19 cellular contexts compared by ENCODE assay signal in genomic region chr7:13198741-13199140, GRCh38.
DNase-seq lines count a peak whose midpoint lies in the region; ATAC-seq and TF ChIP-seq lines count a peak whose summit lies in the region.
"Had no signal": no experiment of that assay in that cellular context is flagged by ENCODE, and none has a peak within 500 bp of the region (broad histone marks: within the 10 kb centered on the region; RNA-seq: fewer than 3 reads in every experiment).

No MANE protein-coding gene starts in this region.

- intact Hi-C loops in body of pancreas (cut with DNase I): no loop called here

- ATAC-seq in foreskin keratinocyte (peak; percentile 81), body of pancreas (no peak)

- CTCF ChIA-PET in activated CD4-positive, alpha-beta memory T cell treated with anti-CD3 and anti-CD28 coated beads, Interleukin-2, amount 10 ng/mL, durations not matched to agents 7 days and 5 days (lab: Charles Lee): interaction anchor here (1.1 to 1.6 kb wide), 3 partner anchors 15 to 513 kb away, joined by 3 to 4 read pairs (median 4); no protein-coding TSS in a partner anchor

- no peaks in the 10 kb centered on the region for H3K36me3 Mint-ChIP-seq in HFFc6 (ENCODE audit: low read depth)
- H3K36me3 Mint-ChIP-seq in activated CD4-positive, alpha-beta memory T cell treated with anti-CD3 and anti-CD28 coated beads, Interleukin-2, amount 10 ng/mL, durations not matched to agents 7 days and 5 days (ENCODE audit: low read depth): no peaks in the 10 kb centered on the region
- H3K36me3 Mint-ChIP-seq: CD8-positive, alpha-beta memory T cell had no signal

- 71 to 78% methylated on average over 2 of the region's 2 CpGs for WGBS in body of pancreas, 2 donors

- H3K4me1 Mint-ChIP-seq in HFFc6 (ENCODE audit: low read depth): peaks cover 40% of the 10 kb centered on the region
- no peaks in the 10 kb centered on the region for H3K4me1 Mint-ChIP-seq in activated CD4-positive, alpha-beta memory T cell treated with anti-CD3 and anti-CD28 coated beads, Interleukin-2, amount 10 ng/mL, durations not matched to agents 7 days and 5 days
- H3K4me1 Mint-ChIP-seq: CD8-positive, alpha-beta memory T cell had no signal

- no peak for TF ChIP-seq POLR2A in body of pancreas (IDR thresholded peaks at IDR 0.05)

- no peaks in the 10 kb centered on the region for H3K27me3 ChIP-seq in foreskin keratinocyte
- no peaks in the 10 kb centered on the region for H3K27me3 ChIP-seq in body of pancreas
- H3K27me3 ChIP-seq: BLaER1 had no signal

- POLR2A ChIA-PET in activated CD4-positive, alpha-beta memory T cell treated with anti-CD3 and anti-CD28 coated beads, Interleukin-2, amount 10 ng/mL, durations not matched to agents 7 days and 5 days (lab: Charles Lee): no interaction called here

- H3K4me3 Mint-ChIP-seq in HFFc6: peak overlapping the region; percentile 47
- no peak overlapping the region for H3K4me3 Mint-ChIP-seq in activated CD4-positive, alpha-beta memory T cell treated with anti-CD3 and anti-CD28 coated beads, Interleukin-2, amount 10 ng/mL, durations not matched to agents 7 days and 5 days
- H3K4me3 Mint-ChIP-seq: CD8-positive, alpha-beta memory T cell had no signal

- no peak overlapping the region for H3K4me3 ChIP-seq in AG09309 (ENCODE audit: control insufficient read depth, low read depth, low read length)
- no peak overlapping the region for H3K4me3 ChIP-seq in body of pancreas
- H3K4me3 ChIP-seq: BLaER1 had no signal

- H3K27me3 Mint-ChIP-seq in HFFc6 (ENCODE audit: insufficient read depth): no peaks in the 10 kb centered on the region
- peaks cover 2% of the 10 kb centered on the region for H3K27me3 Mint-ChIP-seq in activated CD4-positive, alpha-beta memory T cell treated with anti-CD3 and anti-CD28 coated beads, Interleukin-2, amount 10 ng/mL, durations not matched to agents 7 days and 5 days

- H3K9me3 ChIP-seq in body of pancreas: no peaks in the 10 kb centered on the region
- H3K9me3 ChIP-seq: BLaER1 had no signal

- H3K27ac ChIP-seq in foreskin keratinocyte: no peak overlapping the region
- no peak overlapping the region for H3K27ac ChIP-seq in body of pancreas
- H3K27ac ChIP-seq: BLaER1 had no signal

- no peaks in the 10 kb centered on the region for H3K9me3 Mint-ChIP-seq in HFFc6
- H3K9me3 Mint-ChIP-seq in activated CD4-positive, alpha-beta memory T cell treated with anti-CD3 and anti-CD28 coated beads, Interleukin-2, amount 10 ng/mL, durations not matched to agents 7 days and 5 days: no peaks in the 10 kb centered on the region
- H3K9me3 Mint-ChIP-seq: CD8-positive, alpha-beta memory T cell had no signal

- peak overlapping the region; percentile 67 for H3K27ac Mint-ChIP-seq in HFFc6
- H3K27ac Mint-ChIP-seq in activated CD4-positive, alpha-beta memory T cell treated with anti-CD3 and anti-CD28 coated beads, Interleukin-2, amount 10 ng/mL, durations not matched to agents 7 days and 5 days: no peak overlapping the region
- H3K27ac Mint-ChIP-seq: CD8-positive, alpha-beta memory T cell had no signal

- TF ChIP-seq CTCF in AG09309 (IDR thresholded peaks at IDR 0.05; ENCODE audit: control insufficient read depth, insufficient read depth, low read depth, low read length, missing control alignments) (no peak), HFFc6 (IDR thresholded peaks at IDR 0.05) (no peak), foreskin keratinocyte (conservative IDR thresholded peaks at IDR 0.05) (no peak), body of pancreas (IDR thresholded peaks at IDR 0.05) (no peak)

- H3K4me1 ChIP-seq in foreskin keratinocyte (no peaks in the 10 kb centered on the region), body of pancreas (no peaks in the 10 kb centered on the region)
- H3K4me1 ChIP-seq: BLaER1 had no signal

- DNase-seq in AG09309 (ENCODE audit: low read depth): peak; percentile 50
- peak; percentile 89 for DNase-seq in HFFc6
- peak; percentile 80 for DNase-seq in amniotic epithelial cell (ENCODE audit: low read depth)
- peak; percentile 23 to 56 for DNase-seq in foreskin keratinocyte
- DNase-seq in DMS114 treated with DMSO at 0.1 percent for 48 hours (lab: John Stamatoyannopoulos, UW; ENCODE audit: unreplicated experiment): no peak
- no peak for DNase-seq in DMS53 (lab: John Stamatoyannopoulos, UW)
- no peak for DNase-seq in activated CD4-positive, alpha-beta memory T cell treated with anti-CD3 and anti-CD28 coated beads, Interleukin-2, amount 10 ng/mL, durations not matched to agents 7 days and 5 days
- DNase-seq in body of pancreas: no peak
- DNase-seq: 8988T; CD8-positive, alpha-beta memory T cell; H7; Karpas-422; NCI-H1105; NCI-H1694 treated with DMSO at 0.1 percent for 48 hours; NCI-H2107; NCI-H2227 treated with DMSO at 0.1 percent for 48 hours; NCI-H524 treated with DMSO at 0.1 percent for 48 hours; SIG-M5 had no signal

- H3K36me3 ChIP-seq in body of pancreas (replicated peaks in 1 of 2; ENCODE audit: insufficient read depth in 1 of 2, low read depth in 2 of 2): no peaks in the 10 kb centered on the region
- H3K36me3 ChIP-seq: BLaER1 had no signal

Comparison
In these comparisons a context has a peak if more than half of its experiments do, and no peak if none do; other contexts are left out.
1. DNase-seq: peak in AG09309 (single experiment), HFFc6 (single experiment), amniotic epithelial cell (single experiment) and foreskin keratinocyte (2 of 2); none in DMS114 treated with DMSO at 0.1 percent for 48 hours (single experiment), DMS53 (single experiment), activated CD4-positive, alpha-beta memory T cell treated with anti-CD3 and anti-CD28 coated beads, Interleukin-2, amount 10 ng/mL, durations not matched to agents 7 days and 5 days (single experiment) and body of pancreas (0 of 4).